In the genomic region with DNA sequence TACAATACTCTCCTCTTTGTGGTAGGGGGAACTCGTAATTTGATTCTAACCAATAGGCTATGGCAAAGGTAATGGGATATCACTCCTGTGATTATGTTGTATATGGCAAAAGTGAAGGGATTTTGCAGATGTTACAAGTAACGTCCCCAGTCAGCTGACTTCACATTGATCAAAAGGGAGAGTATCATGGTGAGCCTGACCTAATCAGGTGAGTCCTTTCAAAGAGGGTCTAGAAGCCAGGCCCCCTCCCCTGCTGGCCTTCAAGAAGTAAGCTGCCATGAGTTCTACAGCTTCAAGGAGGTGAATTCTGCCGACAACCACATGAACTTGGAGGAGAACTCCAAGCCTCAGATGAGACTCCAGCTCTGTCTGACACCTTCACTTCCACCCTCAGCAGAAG, we compare ENCODE assay signal across 20 cellular contexts. TPM values are rescaled to one million over a fixed set of nuclear protein-coding genes. Genes with fewer than 3 reads are reported as not detected.
DNase-seq lines count a peak whose midpoint lies in the region; ATAC-seq, FAIRE-seq and TF ChIP-seq lines count a peak whose summit lies in the region.
"Had no signal": no experiment of that assay in that cellular context is flagged by ENCODE, and none has a peak within 500 bp of the region (broad histone marks: within the 10 kb centered on the region; RNA-seq: fewer than 3 reads in every experiment).

No MANE protein-coding gene starts in this region.

- intact Hi-C loops in IMR-90 (cut with micrococcal nuclease), result loop anchor here (5.0 kb wide), 1 partner anchor 310 kb away; a partner anchor contains a TSS
- intact Hi-C loops in K562 (cut with micrococcal nuclease), result loop anchor here (1.0 to 5.0 kb wide), 2 partner anchors 20 to 225 kb away; a partner anchor contains a TSS

- H3K9ac ChIP-seq in SK-N-SH (no peak overlapping the region), IMR-90 (ENCODE audit: low read depth, low read length) (no peak overlapping the region), K562 (ENCODE audit: insufficient read depth in 1 of 2, low read depth in 2 of 2, low read length in 2 of 2) (no peak overlapping the region)
- H3K9ac ChIP-seq: BLaER1 had no signal

- H2BK20ac ChIP-seq in IMR-90 (ENCODE audit: low read depth, low read length), result peak overlapping the region; percentile 35; the same call in 1 of the 2 replicates

- H3K4ac ChIP-seq in IMR-90 (ENCODE audit: low read depth, low read length), result no peak overlapping the region

- no peaks in the 10 kb centered on the region for H3K9me2 ChIP-seq in SK-N-SH

- H3K79me1 ChIP-seq in IMR-90 (ENCODE audit: low read depth in 1 of 2, low read length in 2 of 2), result no peaks in the 10 kb centered on the region

- H3K36me3 ChIP-seq in SK-N-SH (replicated peaks in 1 of 2; ENCODE audit: control insufficient read depth in 1 of 2, insufficient read depth in 2 of 2, low read length in 1 of 2) (peaks cover 4 to 19% of the 10 kb centered on the region in 2 experiments), IMR-90 (ENCODE audit: control insufficient read depth, insufficient read depth, low read length) (peaks cover 5% of the 10 kb centered on the region), K562 (ENCODE audit: control insufficient read depth, insufficient read depth, low read length) (peaks cover 4% of the 10 kb centered on the region; the same call in 2 of the 3 replicates), thoracic aorta (no peaks in the 10 kb centered on the region)

- H3K18ac ChIP-seq in IMR-90 (ENCODE audit: low read depth, low read length), result no peak overlapping the region

- H2AFZ ChIP-seq in SK-N-SH (ENCODE audit: low read depth), result no peak overlapping the region
- H2AFZ ChIP-seq in IMR-90 (replicated peaks; ENCODE audit: low read length, poor library complexity), result no peak overlapping the region
- peak overlapping the region; percentile 96; the same call in 1 of the 2 replicates for H2AFZ ChIP-seq in K562 (ENCODE audit: low read depth, low read length)

- TF ChIP-seq RAD21 in SK-N-SH (IDR thresholded peaks at IDR 0.05; ENCODE audit: low read length), result no peak
- no peak for TF ChIP-seq RAD21 in IMR-90 (IDR thresholded peaks at IDR 0.05; ENCODE audit: low read length)
- TF ChIP-seq RAD21 in K562 (CRISPR knock-in tag; conservative IDR thresholded peaks at IDR 0.05 in 1 of 2, IDR thresholded peaks at IDR 0.05 in 1 of 2), result no peak

- POLR2A ChIA-PET in SK-N-SH (lab: Yijun Ruan, JAX) (interaction anchor here (0.8 kb wide), 1 partner anchor 14 kb away, joined by 4 read pairs; no protein-coding TSS in a partner anchor), IMR-90 (lab: Charles Lee; ENCODE audit: unreplicated experiment) (no interaction called here), K562 (lab: Yijun Ruan, JAX) (interaction anchor here (1.0 to 1.4 kb wide), 3 partner anchors 11 to 156 kb away, joined by 4 read pairs; no protein-coding TSS in a partner anchor)

- H2BK15ac ChIP-seq in IMR-90 (ENCODE audit: low read depth, low read length), result no peak overlapping the region

- H3K9me1 ChIP-seq in IMR-90 (ENCODE audit: insufficient read depth, low read length) (peaks cover 6% of the 10 kb centered on the region; the same call in 1 of the 2 replicates), K562 (ENCODE audit: control insufficient read depth, insufficient read depth, low read length) (no peaks in the 10 kb centered on the region)

- no peak for DNase-seq in SK-N-SH
- no peak for DNase-seq in IMR-90
- no peak for DNase-seq in K562 (ENCODE audit: extremely low read depth in 1 of 4, low spot score in 3 of 4)
- no peak for DNase-seq in thoracic aorta (ENCODE audit: low spot score)
- DNase-seq in HK-2 (ENCODE audit: unreplicated experiment), result no peak
- no peak for DNase-seq in stimulated activated CD4-positive, alpha-beta T cell treated with anti-CD3 and anti-CD28 coated beads, Interleukin-2, amount 100 ng/mL, for 48 hours
- no peak for DNase-seq in activated T-cell treated with anti-CD3 and anti-CD28 coated beads, Interleukin-2, amount 50 U/mL, for 48 hours
- DNase-seq: CD4-positive, alpha-beta memory T cell; DMS153; DMS79; GF-D8; H9 had no signal

- no peak overlapping the region for H2BK5ac ChIP-seq in IMR-90 (ENCODE audit: low read depth, low read length, poor library complexity, severe bottlenecking)

- H3K9me3 ChIP-seq in SK-N-SH (no peaks in the 10 kb centered on the region), IMR-90 (ENCODE audit: control insufficient read depth, insufficient read depth, low read length) (no peaks in the 10 kb centered on the region), K562 (replicated peaks; ENCODE audit: control insufficient read depth, insufficient read depth, low read depth, low read length) (peaks cover 8% of the 10 kb centered on the region; the same call in 1 of the 2 replicates), thoracic aorta (no peaks in the 10 kb centered on the region)
- H3K9me3 ChIP-seq: A549, BLaER1 had no signal

- 94% methylated on average over 3 of the region's 3 CpGs for WGBS in SK-N-SH (ENCODE audit: low lambda C conversion rate)
- no CpG with 5 or more reads among the region's 3 CpGs for WGBS in IMR-90 (ENCODE audit: extremely low coverage in 2 of 2, insufficient read length in 1 of 2), 2 experiments
- 75% methylated on average over 3 of the region's 3 CpGs for WGBS in K562 (ENCODE audit: insufficient coverage, low coverage, missing lambda C conversion rate)

- BruUV-seq in IMR-90 (replicated peaks; lab: Mats Ljungman, UMichigan) (no TSS peak), K562 (replicated peaks; lab: Mats Ljungman, UMichigan) (no TSS peak)

- H3K79me2 ChIP-seq in SK-N-SH (ENCODE audit: insufficient read depth) (no peaks in the 10 kb centered on the region), K562 (ENCODE audit: control insufficient read depth, insufficient read depth, low read length) (no peaks in the 10 kb centered on the region)

- dilution Hi-C loops in IMR-90 (cut with HindIII; ENCODE audit: low sequenced_read_pairs, unreplicated experiment), result no loop called here

- H3K27me3 ChIP-seq in SK-N-SH (ENCODE audit: insufficient read depth) (no peaks in the 10 kb centered on the region), IMR-90 (ENCODE audit: control insufficient read depth, insufficient read depth, low read length) (no peaks in the 10 kb centered on the region), K562 (ENCODE audit: control insufficient read depth in 2 of 2, insufficient read depth in 2 of 2, low read length in 2 of 2) (no peaks in the 10 kb centered on the region), thoracic aorta (replicated peaks; ENCODE audit: insufficient read depth) (no peaks in the 10 kb centered on the region)
- H3K27me3 ChIP-seq: BLaER1 had no signal

- peaks cover 24% of the 10 kb centered on the region for H3F3A ChIP-seq in SK-N-SH (replicated peaks; ENCODE audit: insufficient read depth)

- no peak for TF ChIP-seq POLR2A in IMR-90 (IDR thresholded peaks at IDR 0.05; ENCODE audit: low read depth, low read length)
- no peak for TF ChIP-seq POLR2A in K562 (conservative IDR thresholded peaks at IDR 0.05)

- 0 out of 2 replicates have a peak overlapping the region, but pooled peaks have one; percentile 35 for H2BK120ac ChIP-seq in IMR-90 (ENCODE audit: low read depth, low read length)

- no peak overlapping the region for H4K5ac ChIP-seq in IMR-90 (ENCODE audit: low read depth, low read length)

- TF ChIP-seq CTCF in SK-N-SH (IDR thresholded peaks at IDR 0.05), result no peak
- no peak for TF ChIP-seq CTCF in IMR-90 (conservative IDR thresholded peaks at IDR 0.05; ENCODE audit: low read depth, low read length)
- TF ChIP-seq CTCF in K562 (IDR thresholded peaks at IDR 0.05 in 2 of 3, conservative IDR thresholded peaks at IDR 0.05 in 1 of 3; ENCODE audit: insufficient read depth in 2 of 3, low read depth in 1 of 3, low read length in 3 of 3), result no peak
- TF ChIP-seq CTCF in thoracic aorta (IDR thresholded peaks at IDR 0.05), result no peak

- 0 out of 2 replicates have a peak overlapping the region, but pooled peaks have one; percentile 7 for H2AK5ac ChIP-seq in IMR-90 (ENCODE audit: low read depth, low read length)

- ATAC-seq in SK-N-SH treated with all-trans-retinoic acid at 6 μM for 48 hours (no peak), IMR-90 (ENCODE audit: low read depth) (no peak), K562 (no peak), thoracic aorta (ENCODE audit: insufficient number of reproducible peaks, low FRiP score, low read depth) (no peak)
- ATAC-seq: A549, HepG2 had no signal

- no peak overlapping the region for H3K23ac ChIP-seq in IMR-90 (ENCODE audit: low read depth, low read length)

- H3K56ac ChIP-seq in IMR-90 (ENCODE audit: extremely low read depth, insufficient read depth, low read length), result no peak overlapping the region

- H4K91ac ChIP-seq in IMR-90 (ENCODE audit: insufficient read depth, low read depth, low read length), result no peak overlapping the region

- H4K8ac ChIP-seq in IMR-90 (ENCODE audit: low read depth in 2 of 2, low read length in 2 of 2), result no peak overlapping the region

- no peaks in the 10 kb centered on the region for H4K20me1 ChIP-seq in SK-N-SH (ENCODE audit: insufficient read depth)
- H4K20me1 ChIP-seq in IMR-90 (ENCODE audit: insufficient read depth, low read length), result no peaks in the 10 kb centered on the region; the same call in 1 of the 2 replicates
- H4K20me1 ChIP-seq in K562 (replicated peaks; ENCODE audit: control insufficient read depth, insufficient read depth, low read length), result no peaks in the 10 kb centered on the region
- H4K20me1 ChIP-seq: BLaER1 had no signal

- no peak overlapping the region for H3K14ac ChIP-seq in IMR-90 (replicated peaks; ENCODE audit: low read depth, low read length)

- in situ Hi-C loops in IMR-90 (cut with MboI; ENCODE audit: low sequenced_read_pairs) (loop anchor here (10.0 to 25.0 kb wide), 2 partner anchors 192 to 945 kb away; a partner anchor contains a TSS), K562 (cut with MboI) (no loop called here)

- H3K4me3 ChIP-seq in SK-N-SH (ENCODE audit: low read depth in 2 of 2, low read length in 1 of 2) (no peak overlapping the region), IMR-90 (ENCODE audit: insufficient read depth, low read depth, low read length) (no peak overlapping the region), K562 (no peak overlapping the region), thoracic aorta (no peak overlapping the region)
- H3K4me3 ChIP-seq: A549, BLaER1 had no signal

- TF ChIP-seq EP300 in SK-N-SH (IDR thresholded peaks at IDR 0.05; ENCODE audit: borderline replicate concordance in 1 of 2, low read depth in 1 of 2, low read length in 1 of 2), result no peak
- no peak for TF ChIP-seq EP300 in K562 (IDR thresholded peaks at IDR 0.05; ENCODE audit: low read length)

- H3K4me1 ChIP-seq in SK-N-SH (ENCODE audit: control insufficient read depth in 1 of 2, insufficient read depth in 2 of 2, low read depth in 1 of 2, low read length in 1 of 2), result peaks cover 3 to 7% of the 10 kb centered on the region in 2 experiments; a peak in 1 of 4 replicates
- H3K4me1 ChIP-seq in IMR-90 (ENCODE audit: control insufficient read depth, insufficient read depth, low read length), result peaks cover 6% of the 10 kb centered on the region
- peaks cover 0 to 36% of the 10 kb centered on the region in 2 experiments; a peak in 4 of 5 replicates for H3K4me1 ChIP-seq in K562 (replicated peaks in 1 of 2; ENCODE audit: control insufficient read depth in 2 of 2, insufficient read depth in 2 of 2, low read length in 2 of 2)
- peaks cover 5 to 24% of the 10 kb centered on the region in 2 donors for H3K4me1 ChIP-seq in thoracic aorta (ENCODE audit: control insufficient read depth in 1 of 2, low read depth in 2 of 2)
- H3K4me1 ChIP-seq: A549 had no signal

- no peak for FAIRE-seq in K562 (lab: Jason Lieb, UNC)
- FAIRE-seq: A549, H1, HepG2 had no signal

- no peak overlapping the region for H2AK9ac ChIP-seq in IMR-90 (replicated peaks; ENCODE audit: low read depth, low read length, poor library complexity)

- CTCF ChIA-PET in SK-N-SH (lab: Yijun Ruan, JAX) (interaction anchor here (0.9 to 6.7 kb wide), 8 partner anchors 11 to 224 kb away, joined by 3 to 44 read pairs (median 22); a partner anchor contains a TSS), IMR-90 (lab: Yijun Ruan, JAX) (interaction anchor here (2.6 kb wide), 1 partner anchor 9 kb away, joined by 10 read pairs; no protein-coding TSS in a partner anchor), K562 (lab: Yijun Ruan, JAX; ENCODE audit: low intra/inter-chr PET ratio) (interaction anchor here (1.7 kb wide), 1 partner anchor 227 kb away, joined by 5 read pairs; no protein-coding TSS in a partner anchor)

- H3K4me2 ChIP-seq in SK-N-SH, result peak overlapping the region; percentile 31; the same call in 1 of the 2 replicates
- H3K4me2 ChIP-seq in IMR-90 (ENCODE audit: low read depth, low read length), result no peak overlapping the region
- H3K4me2 ChIP-seq in K562 (ENCODE audit: insufficient read depth, low read length), result no peak overlapping the region
- H3K4me2 ChIP-seq: A549, BLaER1 had no signal

- H3K27ac ChIP-seq in SK-N-SH (ENCODE audit: low read depth in 2 of 2, low read length in 1 of 2) (peak overlapping the region in 1 of 2 experiments; percentile 86; a peak in 2 of 4 replicates), IMR-90 (ENCODE audit: insufficient read depth, low read length) (no peak overlapping the region), K562 (ENCODE audit: extremely low read depth, low read depth, low read length) (no peak overlapping the region), thoracic aorta (peak overlapping the region; percentile 80 to 81)
- H3K27ac ChIP-seq: 22Rv1, A549, BLaER1 had no signal

RNA-seq across cellular contexts. Expression of a gene that starts 20.0 kb away (rescaled TPM):
- polyA plus RNA-seq in SK-N-SH (2012; rRNA removed) (22.0 and 29.0 TPM in 2 replicates), IMR-90 (2012; rRNA removed) (20.2 and 23.2 TPM in 2 replicates), K562 (2011; rRNA removed) (24.0 and 30.0 TPM in 2 replicates), K562 (2014; fragmentation: Illumina TruSeq; extraction: Trizol) (20.4 and 20.5 TPM in 2 replicates), K562 (2014; fragmentation: Nextera tagmentation; extraction: Ambion mirVana) (10 to 100 TPM in 1 of 2 experiments, 1 to 10 TPM in 1; 8.7 to 11.5 TPM), K562 (2014; rRNA removed) (20.3 and 28.7 TPM in 2 replicates)
- 19.6 and 21.2 TPM in 2 replicates for polyA plus RNA-seq in SK-N-SH (2012; cell fraction: cytosol; rRNA removed)
- 61.6 and 96.9 TPM in 2 replicates for polyA plus RNA-seq in SK-N-SH (2012; cell fraction: nucleus; rRNA removed)
- total RNA-seq in IMR-90 (2012; rRNA removed) (11.9 and 13.3 TPM in 2 replicates), K562 (2014; rRNA removed) (16.3 and 23.4 TPM in 2 replicates), K562 (2014; rRNA removed; fragmentation: Illumina TruSeq; extraction: Trizol) (16.0 and 19.7 TPM in 2 replicates), K562 (2015; rRNA removed; fragmentation: Illumina TruSeq; extraction: Trizol) (20.2 and 20.5 TPM in 2 replicates), K562 (2021) (21.0 and 25.2 TPM in 2 replicates), thoracic aorta (10 to 100 TPM; 30.3 to 57.8 TPM)
- 7.0 and 10.4 TPM in 2 replicates for polyA plus RNA-seq in IMR-90 (2012; cell fraction: cytosol; rRNA removed)
- polyA plus RNA-seq in IMR-90 (2012; cell fraction: nucleus; rRNA removed; ENCODE audit: low replicate concordance), result 27.9 and 84.2 TPM in 2 replicates
- 31.3 and 57.2 TPM in 2 replicates for total RNA-seq in K562 (2011; cell fraction: chromatin; rRNA removed; ENCODE audit: low replicate concordance)
- total RNA-seq in K562 (2011; cell fraction: nucleolus; rRNA removed), result 18.3 and 20.9 TPM in 2 replicates
- total RNA-seq in K562 (2011; cell fraction: nucleoplasm; rRNA removed), result 25.7 and 42.1 TPM in 2 replicates
- 15.7 and 17.2 TPM in 2 replicates for polyA plus RNA-seq in K562 (2011; cell fraction: cytosol; rRNA removed)
- 69.7 and 83.9 TPM in 2 replicates for polyA plus RNA-seq in K562 (2011; cell fraction: nucleus; rRNA removed)
- 15.5 and 29.2 TPM in 2 replicates for polyA plus RNA-seq in K562 (2012)
- 10.1 and 12.8 TPM in 2 replicates for polyA minus RNA-seq in K562 (2011; rRNA and poly(A)+ RNA removed)
- polyA minus RNA-seq in K562 (2011; cell fraction: cytosol; rRNA and poly(A)+ RNA removed), result 5.6 and 7.5 TPM in 2 replicates
- 22.9 and 38.6 TPM in 2 replicates for polyA minus RNA-seq in K562 (2011; cell fraction: nucleus; rRNA and poly(A)+ RNA removed)

RNA-seq across cellular contexts. Expression of a gene that starts 30.9 kb away (rescaled TPM):
- 27.9 and 47.0 TPM in 2 replicates for polyA plus RNA-seq in SK-N-SH (2012; rRNA removed)
- 35.8 and 36.8 TPM in 2 replicates for polyA plus RNA-seq in SK-N-SH (2012; cell fraction: cytosol; rRNA removed)
- polyA plus RNA-seq in SK-N-SH (2012; cell fraction: nucleus; rRNA removed), result 30.8 and 43.9 TPM in 2 replicates
- 3.3 and 4.7 TPM in 2 replicates for total RNA-seq in IMR-90 (2012; rRNA removed)
- polyA plus RNA-seq in IMR-90 (2012; rRNA removed), result 11.3 and 12.0 TPM in 2 replicates
- 5.8 and 10.3 TPM in 2 replicates for polyA plus RNA-seq in IMR-90 (2012; cell fraction: cytosol; rRNA removed)
- polyA plus RNA-seq in IMR-90 (2012; cell fraction: nucleus; rRNA removed; ENCODE audit: low replicate concordance), result 5.5 and 14.4 TPM in 2 replicates
- 7.3 and 8.2 TPM in 2 replicates for total RNA-seq in K562 (2011; cell fraction: chromatin; rRNA removed; ENCODE audit: low replicate concordance)
- total RNA-seq in K562 (2011; cell fraction: nucleolus; rRNA removed), result 6.0 and 6.1 TPM in 2 replicates
- total RNA-seq in K562 (2011; cell fraction: nucleoplasm; rRNA removed), result 9.2 and 10.1 TPM in 2 replicates
- 1.7 and 2.4 TPM in 2 replicates for total RNA-seq in K562 (2014; rRNA removed)
- total RNA-seq in K562 (2014; rRNA removed; fragmentation: Illumina TruSeq; extraction: Trizol), result 3.7 and 3.8 TPM in 2 replicates
- total RNA-seq in K562 (2015; rRNA removed; fragmentation: Illumina TruSeq; extraction: Trizol), result 2.6 and 3.4 TPM in 2 replicates
- total RNA-seq in K562 (2021), result 5.4 and 7.5 TPM in 2 replicates
- 7.9 and 9.6 TPM in 2 replicates for polyA plus RNA-seq in K562 (2011; rRNA removed)
- polyA plus RNA-seq in K562 (2011; cell fraction: cytosol; rRNA removed), result 6.0 and 6.8 TPM in 2 replicates
- polyA plus RNA-seq in K562 (2011; cell fraction: nucleus; rRNA removed), result 5.3 and 6.7 TPM in 2 replicates
- 6.6 and 7.8 TPM in 2 replicates for polyA plus RNA-seq in K562 (2012)
- 5.6 and 6.4 TPM in 2 replicates for polyA plus RNA-seq in K562 (2014; fragmentation: Illumina TruSeq; extraction: Trizol)
- polyA plus RNA-seq in K562 (2014; fragmentation: Nextera tagmentation; extraction: Ambion mirVana), result 1 to 10 TPM in 1 of 2 experiments, under 1 TPM in 1; 0.89 to 1.2 TPM
- polyA plus RNA-seq in K562 (2014; rRNA removed), result 4.1 and 6.7 TPM in 2 replicates
- polyA minus RNA-seq in K562 (2011; rRNA and poly(A)+ RNA removed), result 8.1 and 8.2 TPM in 2 replicates
- polyA minus RNA-seq in K562 (2011; cell fraction: cytosol; rRNA and poly(A)+ RNA removed), result 2.3 and 3.3 TPM in 2 replicates
- 1.2 and 2.6 TPM in 2 replicates for polyA minus RNA-seq in K562 (2011; cell fraction: nucleus; rRNA and poly(A)+ RNA removed)
- 10 to 100 TPM in 1 of 2 donors, 1 to 10 TPM in 1; 9.7 to 20.0 TPM for total RNA-seq in thoracic aorta

RNA-seq across cellular contexts. Expression of a gene that starts 31.1 kb away (rescaled TPM):
- polyA plus RNA-seq in SK-N-SH (2012; rRNA removed), result 7.7 and 11.7 TPM in 2 replicates
- polyA plus RNA-seq in SK-N-SH (2012; cell fraction: cytosol; rRNA removed), result 14.6 and 17.8 TPM in 2 replicates
- polyA plus RNA-seq in SK-N-SH (2012; cell fraction: nucleus; rRNA removed), result 1.8 and 3.8 TPM in 2 replicates
- total RNA-seq in IMR-90 (2012; rRNA removed), result 9.9 and 14.4 TPM in 2 replicates
- 10.6 and 11.5 TPM in 2 replicates for polyA plus RNA-seq in IMR-90 (2012; rRNA removed)
- polyA plus RNA-seq in IMR-90 (2012; cell fraction: cytosol; rRNA removed), result 0.75 and 1.3 TPM in 2 replicates
- polyA plus RNA-seq in IMR-90 (2012; cell fraction: nucleus; rRNA removed; ENCODE audit: low replicate concordance), result 0.21 and 3.8 TPM in 2 replicates
- 0.74 and 3.1 TPM in 2 replicates for total RNA-seq in K562 (2011; cell fraction: chromatin; rRNA removed; ENCODE audit: low replicate concordance)
- 2.0 and 4.2 TPM in 2 replicates for total RNA-seq in K562 (2011; cell fraction: nucleolus; rRNA removed)
- total RNA-seq in K562 (2011; cell fraction: nucleoplasm; rRNA removed), result 0.59 and 1.7 TPM in 2 replicates
- total RNA-seq in K562 (2014; rRNA removed), result 6.8 and 10.6 TPM in 2 replicates
- total RNA-seq in K562 (2014; rRNA removed; fragmentation: Illumina TruSeq; extraction: Trizol), result 16.7 and 19.6 TPM in 2 replicates
- 15.9 and 16.1 TPM in 2 replicates for total RNA-seq in K562 (2015; rRNA removed; fragmentation: Illumina TruSeq; extraction: Trizol)
- total RNA-seq in K562 (2021), result 5.7 and 6.0 TPM in 2 replicates
- 9.4 and 19.3 TPM in 2 replicates for polyA plus RNA-seq in K562 (2011; rRNA removed)
- 1.9 and 2.5 TPM in 2 replicates for polyA plus RNA-seq in K562 (2011; cell fraction: cytosol; rRNA removed)
- 1.7 and 3.6 TPM in 2 replicates for polyA plus RNA-seq in K562 (2011; cell fraction: nucleus; rRNA removed)
- 13.7 and 14.0 TPM in 2 replicates for polyA plus RNA-seq in K562 (2012)
- polyA plus RNA-seq in K562 (2014; fragmentation: Illumina TruSeq; extraction: Trizol), result 19.2 and 19.5 TPM in 2 replicates
- polyA plus RNA-seq in K562 (2014; fragmentation: Nextera tagmentation; extraction: Ambion mirVana), result 1 to 10 TPM; 9.0 to 9.9 TPM
- polyA plus RNA-seq in K562 (2014; rRNA removed), result 12.6 and 14.0 TPM in 2 replicates
- 3.3 and 6.7 TPM in 2 replicates for polyA minus RNA-seq in K562 (2011; rRNA and poly(A)+ RNA removed)
- polyA minus RNA-seq in K562 (2011; cell fraction: cytosol; rRNA and poly(A)+ RNA removed), result 1.5 and 2.9 TPM in 2 replicates
- polyA minus RNA-seq in K562 (2011; cell fraction: nucleus; rRNA and poly(A)+ RNA removed), result 3.2 and 5.4 TPM in 2 replicates
- 1 to 10 TPM; 3.9 to 6.4 TPM for total RNA-seq in thoracic aorta

RNA-seq across cellular contexts. Expression of a gene that starts 31.4 kb away (rescaled TPM):
- polyA plus RNA-seq in SK-N-SH (2012; rRNA removed) (not detected in 2 replicates), IMR-90 (2012; rRNA removed) (not detected in 2 replicates), K562 (2011; rRNA removed) (0.39 and 0.53 TPM in 2 replicates), K562 (2014; fragmentation: Illumina TruSeq; extraction: Trizol) (0.47 and 0.68 TPM in 2 replicates), K562 (2014; fragmentation: Nextera tagmentation; extraction: Ambion mirVana) (under 1 TPM; 0.11 to 0.30 TPM), K562 (2014; rRNA removed) (0.22 and 0.69 TPM in 2 replicates)
- not detected in 2 replicates for polyA plus RNA-seq in SK-N-SH (2012; cell fraction: cytosol; rRNA removed)
- polyA plus RNA-seq in SK-N-SH (2012; cell fraction: nucleus; rRNA removed), result not detected in 2 replicates
- total RNA-seq in IMR-90 (2012; rRNA removed) (not detected in 2 replicates), K562 (2014; rRNA removed) (0.09 and 0.16 TPM in 2 replicates), K562 (2014; rRNA removed; fragmentation: Illumina TruSeq; extraction: Trizol) (0.19 and 0.47 TPM in 2 replicates), K562 (2015; rRNA removed; fragmentation: Illumina TruSeq; extraction: Trizol) (0.40 and 0.49 TPM in 2 replicates), K562 (2021) (0.18 and 0.42 TPM in 2 replicates), thoracic aorta (not detected)
- polyA plus RNA-seq in IMR-90 (2012; cell fraction: cytosol; rRNA removed), result not detected in 2 replicates
- polyA plus RNA-seq in IMR-90 (2012; cell fraction: nucleus; rRNA removed; ENCODE audit: low replicate concordance), result not detected in 2 replicates
- total RNA-seq in K562 (2011; cell fraction: chromatin; rRNA removed; ENCODE audit: low replicate concordance), result 0.74 and 0.83 TPM in 2 replicates
- 0.33 and 0.39 TPM in 2 replicates for total RNA-seq in K562 (2011; cell fraction: nucleolus; rRNA removed)
- total RNA-seq in K562 (2011; cell fraction: nucleoplasm; rRNA removed), result 0.95 and 1.7 TPM in 2 replicates
- 0.28 and 0.37 TPM in 2 replicates for polyA plus RNA-seq in K562 (2011; cell fraction: cytosol; rRNA removed)
- 1.0 and 1.1 TPM in 2 replicates for polyA plus RNA-seq in K562 (2011; cell fraction: nucleus; rRNA removed)
- 0.49 and 1.2 TPM in 2 replicates for polyA plus RNA-seq in K562 (2012)
- 0.18 TPM in 2 replicates for polyA minus RNA-seq in K562 (2011; rRNA and poly(A)+ RNA removed)
- polyA minus RNA-seq in K562 (2011; cell fraction: cytosol; rRNA and poly(A)+ RNA removed), result not detected in 2 replicates
- 0.27 and 0.56 TPM in 2 replicates for polyA minus RNA-seq in K562 (2011; cell fraction: nucleus; rRNA and poly(A)+ RNA removed)
- total RNA-seq: CD4-positive, alpha-beta memory T cell; Daoy; H1; H9; HepG2 had no signal
- polyA plus RNA-seq: A549; CD14-positive monocyte; CD4-positive, alpha-beta memory T cell; H1; HepG2 had no signal

Comparison
In these comparisons a context has a peak if more than half of its experiments do, and no peak if none do; other contexts are left out.
1. H3K27ac ChIP-seq: peak in thoracic aorta (2 of 2); none in IMR-90 (single experiment) and K562 (single experiment).